In the genomic region with DNA sequence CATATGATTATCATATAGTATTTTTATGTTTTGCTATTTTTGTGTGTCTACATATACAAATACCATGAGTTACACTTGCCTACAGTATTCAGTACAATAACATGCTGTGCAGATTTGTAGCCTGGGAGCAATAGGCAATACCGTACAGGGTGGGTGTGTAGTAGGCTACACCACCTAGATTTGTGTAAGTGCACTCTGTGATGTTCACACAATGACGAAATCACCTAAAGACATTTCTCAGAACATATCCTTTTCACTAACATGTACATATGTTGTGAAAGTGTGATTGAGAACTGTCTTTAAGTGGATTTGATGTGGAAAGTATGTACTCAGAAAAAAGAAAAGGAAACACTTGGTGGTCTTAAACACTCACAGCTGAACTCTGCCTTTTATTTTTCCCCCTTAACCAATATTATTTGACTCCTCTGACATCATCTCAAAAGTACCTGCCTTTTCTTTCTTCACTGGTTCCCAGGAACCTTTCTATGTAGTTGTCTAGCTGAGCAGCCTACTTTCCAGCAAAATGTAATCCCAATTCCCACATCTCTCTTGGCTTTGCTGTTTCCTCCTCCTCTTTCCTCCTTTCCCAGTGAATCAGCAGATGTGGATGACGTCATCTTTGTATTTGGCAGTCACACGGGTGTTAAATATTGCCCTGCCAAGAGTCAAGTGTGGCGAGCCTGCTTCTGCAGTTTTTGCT, we compare ENCODE assay signal across 8 cellular contexts.
DNase-seq lines count a peak whose midpoint lies in the region.

No MANE protein-coding gene starts in this region.

- peaks cover 12% of the 10 kb centered on the region for H3K27me3 Mint-ChIP-seq in activated naive CD4-positive, alpha-beta T cell treated with anti-CD3 and anti-CD28 coated beads, Interleukin-2, amount 50 U/mL, for 24 hours

- H3K4me1 Mint-ChIP-seq in activated naive CD4-positive, alpha-beta T cell treated with anti-CD3 and anti-CD28 coated beads, Interleukin-2, amount 50 U/mL, for 24 hours = no peaks in the 10 kb centered on the region

- H3K36me3 Mint-ChIP-seq in activated naive CD4-positive, alpha-beta T cell treated with anti-CD3 and anti-CD28 coated beads, Interleukin-2, amount 50 U/mL, for 24 hours = no peaks in the 10 kb centered on the region

- no peaks in the 10 kb centered on the region for H3K9me3 Mint-ChIP-seq in activated naive CD4-positive, alpha-beta T cell treated with anti-CD3 and anti-CD28 coated beads, Interleukin-2, amount 50 U/mL, for 24 hours

- DNase-seq in activated naive CD4-positive, alpha-beta T cell treated with anti-CD3 and anti-CD28 coated beads, Interleukin-2, amount 50 U/mL, for 16 hours = no peak
- DNase-seq in amniotic epithelial cell (ENCODE audit: low read depth) = peak; percentile 96
- peak; percentile 39 for DNase-seq in hepatic stellate cell (ENCODE audit: low spot score)
- peak; percentile 72 for DNase-seq in smooth muscle cell of the brain vasculature (ENCODE audit: low read depth, low spot score)
- no peak for DNase-seq in Kasumi-1 (lab: John Stamatoyannopoulos, UW)
- no peak for DNase-seq in stimulated activated naive CD4-positive, alpha-beta T cell treated with Interleukin-2 at 50 U/mL for 16 hours (lab: John Stamatoyannopoulos, UW)
- no peak for DNase-seq in activated CD4-positive, alpha-beta T cell treated with anti-CD3 and anti-CD28 coated beads, Interleukin-2, amount 50 U/mL, for 1 hour

- H3K27ac Mint-ChIP-seq in activated naive CD4-positive, alpha-beta T cell treated with anti-CD3 and anti-CD28 coated beads, Interleukin-2, amount 50 U/mL, for 24 hours = peak overlapping the region; percentile 69

- H3K4me3 Mint-ChIP-seq in activated naive CD4-positive, alpha-beta T cell treated with anti-CD3 and anti-CD28 coated beads, Interleukin-2, amount 50 U/mL, for 24 hours = no peak overlapping the region

Comparison
In these comparisons a context has a peak if more than half of its experiments do, and no peak if none do; other contexts are left out.
1. DNase-seq: peak in amniotic epithelial cell (single experiment), hepatic stellate cell (single experiment) and smooth muscle cell of the brain vasculature (single experiment); none in activated naive CD4-positive, alpha-beta T cell treated with anti-CD3 and anti-CD28 coated beads, Interleukin-2, amount 50 U/mL, for 16 hours (single experiment), Kasumi-1 (0 of 2), stimulated activated naive CD4-positive, alpha-beta T cell treated with Interleukin-2 at 50 U/mL for 16 hours (single experiment) and activated CD4-positive, alpha-beta T cell treated with anti-CD3 and anti-CD28 coated beads, Interleukin-2, amount 50 U/mL, for 1 hour (single experiment).